ENCODE assay signal across 8 cellular contexts in genomic region chr14:51328089-51328941, GRCh38.
DNase-seq lines count a peak whose midpoint lies in the region; ATAC-seq, FAIRE-seq and TF ChIP-seq lines count a peak whose summit lies in the region.
"Had no signal": no experiment of that assay in that cellular context is flagged by ENCODE, and none has a peak within 500 bp of the region (broad histone marks: within the 10 kb centered on the region; RNA-seq: fewer than 3 reads in every experiment).

No MANE protein-coding gene starts in this region.

- no peaks in the 10 kb centered on the region for H3K9me3 ChIP-seq in HepG2 (ENCODE audit: low read length)

- CTCF ChIA-PET in HepG2 (lab: Yijun Ruan, JAX; ENCODE audit: low intra/inter-chr PET ratio, low total read pairs) = no interaction called here

- no peak for FAIRE-seq in HepG2 (lab: Jason Lieb, UNC)

- H3K4me3 ChIP-seq in HepG2 (replicated peaks in 1 of 3; ENCODE audit: insufficient read depth in 1 of 3, low read depth in 2 of 3, low read length in 3 of 3) = no peak overlapping the region

- POLR2A ChIA-PET in HepG2 (lab: Yijun Ruan, JAX) = no interaction called here

- H3K4me2 ChIP-seq in HepG2 (ENCODE audit: low read depth, low read length) = no peak overlapping the region

- no peak for ATAC-seq in HepG2
- peak; percentile 80 for ATAC-seq in stimulated activated naive CD8-positive, alpha-beta T cell treated with anti-CD3 and anti-CD28 coated beads, Interleukin-15, Interleukin-2, amounts not matched to agents 100 U/mL and 50 U/mL, for 24 hours
- ATAC-seq in HG03135 (IDR thresholded peaks at IDR 0.05; ENCODE audit: unreplicated experiment) = no peak

- intact Hi-C loops in HepG2 (cut with micrococcal nuclease; ENCODE audit: unreplicated experiment) = no loop called here

- H3K9me3 Mint-ChIP-seq in activated naive CD8-positive, alpha-beta T cell treated with anti-CD3 and anti-CD28 coated beads for 36 hours = no peaks in the 10 kb centered on the region
- H3K9me3 Mint-ChIP-seq: dendritic cell treated with granulocyte-macrophage colony-stimulating factor and Interleukin-4, amounts not matched to agents 40 ng/mL and 50 ng/mL, for 4 days had no signal

- no peaks in the 10 kb centered on the region for H3K36me3 Mint-ChIP-seq in activated naive CD8-positive, alpha-beta T cell treated with anti-CD3 and anti-CD28 coated beads for 36 hours

- H4K20me1 ChIP-seq in HepG2 (ENCODE audit: insufficient read depth, low read length) = no peaks in the 10 kb centered on the region

- no peaks in the 10 kb centered on the region for H3K36me3 ChIP-seq in HepG2 (replicated peaks in 1 of 2; ENCODE audit: control insufficient read depth in 1 of 2, insufficient read depth in 2 of 2, low read length in 2 of 2)

- WGBS in HepG2 (ENCODE audit: low lambda C conversion rate) = 12% methylated on average over 9 of the region's 9 CpGs

- no peaks in the 10 kb centered on the region for H3K79me2 ChIP-seq in HepG2 (ENCODE audit: insufficient read depth, low read length)

- TF ChIP-seq POLR2A in HepG2 (IDR thresholded peaks at IDR 0.05; ENCODE audit: insufficient read depth in 1 of 2, low read depth in 2 of 2, low read length in 2 of 2) = no peak

- no peak for TF ChIP-seq EP300 in HepG2 (IDR thresholded peaks at IDR 0.05; ENCODE audit: low read depth in 2 of 2, low read length in 2 of 2)
- TF ChIP-seq EP300 in HepG2 (CRISPR knock-in tag; IDR thresholded peaks at IDR 0.05; ENCODE audit: borderline replicate concordance) = no peak

- H3K27ac ChIP-seq in HepG2 (ENCODE audit: extremely low read length, insufficient read depth, low read length) = no peak overlapping the region

- BruUV-seq in HepG2 (replicated peaks; lab: Mats Ljungman, UMichigan) = no TSS peak

- no peak for TF ChIP-seq RAD21 in HepG2 (CRISPR knock-in tag; IDR thresholded peaks at IDR 0.05)

- in situ Hi-C loops in HepG2 (cut with HindIII; ENCODE audit: extremely low pct_ligation_motif_present, low pct_unique_long_range_greater_than_20kb) = no loop called here

- DNase-seq in NCI-H2107 (lab: John Stamatoyannopoulos, UW) (peak; percentile 14), HepG2 (ENCODE audit: low spot score) (no peak), Kasumi-1 (lab: John Stamatoyannopoulos, UW) (no peak), iPS-NIHi7 (ENCODE audit: extremely low spot score) (no peak)
- DNase-seq in activated naive CD8-positive, alpha-beta T cell treated with anti-CD3 and anti-CD28 coated beads for 36 hours = peak; percentile 57
- DNase-seq in stimulated activated naive CD8-positive, alpha-beta T cell treated with anti-CD3 and anti-CD28 coated beads, Interleukin-15, Interleukin-2, amounts not matched to agents 100 U/mL and 50 U/mL, for 24 hours = peak; percentile 69

- no peaks in the 10 kb centered on the region for H3K4me1 ChIP-seq in HepG2 (ENCODE audit: insufficient read depth, low read length)

- no peak overlapping the region for H3K9ac ChIP-seq in HepG2 (ENCODE audit: insufficient read depth, low read depth, low read length)

- no peak overlapping the region for H3K4me3 Mint-ChIP-seq in activated naive CD8-positive, alpha-beta T cell treated with anti-CD3 and anti-CD28 coated beads for 36 hours
- H3K4me3 Mint-ChIP-seq: dendritic cell treated with granulocyte-macrophage colony-stimulating factor and Interleukin-4, amounts not matched to agents 40 ng/mL and 50 ng/mL, for 4 days had no signal

- no peaks in the 10 kb centered on the region for H3K27me3 ChIP-seq in HepG2 (ENCODE audit: control insufficient read depth in 1 of 2, insufficient read depth in 2 of 2, low read length in 2 of 2)

- no peak for TF ChIP-seq CTCF in HepG2 (CRISPR knock-in tag; IDR thresholded peaks at IDR 0.05)

- H3K27me3 Mint-ChIP-seq in activated naive CD8-positive, alpha-beta T cell treated with anti-CD3 and anti-CD28 coated beads for 36 hours = peaks cover 55% of the 10 kb centered on the region

- H3K27ac Mint-ChIP-seq in activated naive CD8-positive, alpha-beta T cell treated with anti-CD3 and anti-CD28 coated beads for 36 hours = no peak overlapping the region
- H3K27ac Mint-ChIP-seq: dendritic cell treated with granulocyte-macrophage colony-stimulating factor and Interleukin-4, amounts not matched to agents 40 ng/mL and 50 ng/mL, for 4 days had no signal

- peaks cover 17% of the 10 kb centered on the region for H3K4me1 Mint-ChIP-seq in activated naive CD8-positive, alpha-beta T cell treated with anti-CD3 and anti-CD28 coated beads for 36 hours

- H2AFZ ChIP-seq in HepG2 (ENCODE audit: low read length) = no peak overlapping the region

TF ChIP-seq in HepG2, 621 proteins besides CTCF, POLR2A, EP300 and RAD21:
- TF ChIP-seq ZNF260 (CRISPR knock-in tag; IDR thresholded peaks at IDR 0.05; ENCODE audit: borderline replicate concordance, low read depth) (no peak), SNRNP70 (IDR thresholded peaks at IDR 0.05; ENCODE audit: low read depth, low read length) (no peak), ZXDC (CRISPR knock-in tag; IDR thresholded peaks at IDR 0.05) (no peak), RERE (CRISPR knock-in tag; IDR thresholded peaks at IDR 0.05; ENCODE audit: low read depth) (no peak), GABPA (IDR thresholded peaks at IDR 0.05; ENCODE audit: low read depth, low read length) (no peak), GABPA (CRISPR knock-in tag; IDR thresholded peaks at IDR 0.05; ENCODE audit: low read depth) (no peak), ZNF335 (CRISPR knock-in tag; IDR thresholded peaks at IDR 0.05) (no peak), ZNF496 (CRISPR knock-in tag; IDR thresholded peaks at IDR 0.05; ENCODE audit: insufficient replicate concordance) (no peak), MAFF (IDR thresholded peaks at IDR 0.05; ENCODE audit: low read depth, low read length) (0 out of 2 replicates have a peak, but pooled peaks have one; percentile 38), MAFK (conservative IDR thresholded peaks at IDR 0.05 in 1 of 2, IDR thresholded peaks at IDR 0.05 in 1 of 2; ENCODE audit: low read length in 2 of 2) (peak; percentile 53 to 56), CCAR2 (optimal IDR thresholded peaks at IDR 0.05; ENCODE audit: low read depth, low read length) (no peak), ELF1 (CRISPR knock-in tag; IDR thresholded peaks at IDR 0.05) (no peak), PRMT3 (CRISPR knock-in tag; IDR thresholded peaks at IDR 0.05; ENCODE audit: borderline replicate concordance, low read depth) (no peak), SP140L (CRISPR knock-in tag; IDR thresholded peaks at IDR 0.05; ENCODE audit: borderline replicate concordance) (no peak), KDM5B (CRISPR knock-in tag; IDR thresholded peaks at IDR 0.05; ENCODE audit: borderline replicate concordance) (no peak), ZNF317 (CRISPR knock-in tag; IDR thresholded peaks at IDR 0.05) (no peak)

Comparison
In these comparisons a context has a peak if more than half of its experiments do, and no peak if none do; other contexts are left out.
1. DNase-seq: peak in NCI-H2107 (single experiment), activated naive CD8-positive, alpha-beta T cell treated with anti-CD3 and anti-CD28 coated beads for 36 hours (single experiment) and stimulated activated naive CD8-positive, alpha-beta T cell treated with anti-CD3 and anti-CD28 coated beads, Interleukin-15, Interleukin-2, amounts not matched to agents 100 U/mL and 50 U/mL, for 24 hours (single experiment); none in HepG2 (single experiment), Kasumi-1 (0 of 2) and iPS-NIHi7 (single experiment).